19 cellular contexts compared by ENCODE assay signal in genomic region chr16:23771642-23772041, GRCh38. TPM values are rescaled to one million over a fixed set of nuclear protein-coding genes. Genes with fewer than 3 reads are reported as not detected.
DNase-seq lines count a peak whose midpoint lies in the region; ATAC-seq and TF ChIP-seq lines count a peak whose summit lies in the region.
"Had no signal": no experiment of that assay in that cellular context is flagged by ENCODE, and none has a peak within 500 bp of the region (broad histone marks: within the 10 kb centered on the region; RNA-seq: fewer than 3 reads in every experiment).

No MANE protein-coding gene starts in this region.

- no peak overlapping the region for H2BK120ac ChIP-seq in mesendoderm (ENCODE audit: low read depth, low read length)

- WGBS in mammary epithelial cell (ENCODE audit: low coverage, missing lambda C conversion rate) = 0% methylated on average over 1 of the region's 2 CpGs
- WGBS in mesendoderm (ENCODE audit: extremely low coverage, insufficient coverage, low lambda C conversion rate) = no CpG with 5 or more reads among the region's 2 CpGs

- no peak overlapping the region for H4K8ac ChIP-seq in mesendoderm (ENCODE audit: low read depth, low read length)

- H2AFZ ChIP-seq in OCI-LY3 (ENCODE audit: low read depth, low read length) (no peak overlapping the region), mammary epithelial cell (ENCODE audit: low read depth, low read length) (no peak overlapping the region)
- H2AFZ ChIP-seq: PC-9 had no signal

- H3K27me3 Mint-ChIP-seq in stimulated activated naive B cell treated with anti-CD40 and anti-IgM and Interleukin-4, amounts not matched to agents 10 μg/mL and 1 μg/mL and 100 μg/mL, for 72 hours = peaks cover 4 to 5% of the 10 kb centered on the region in 2 donors

- CTCF ChIA-PET in mammary epithelial cell (lab: Charles Lee; ENCODE audit: low non-redundant PET) = no interaction called here

- H3K4me1 ChIP-seq in OCI-LY3 (ENCODE audit: low read length) (peaks cover 11% of the 10 kb centered on the region), mammary epithelial cell (ENCODE audit: insufficient read depth, low read length) (peaks cover 21% of the 10 kb centered on the region), mesendoderm (ENCODE audit: control insufficient read depth, low read depth, low read length) (no peaks in the 10 kb centered on the region)

- intact Hi-C loops in mammary epithelial cell (cut with micrococcal nuclease) = no loop called here

- H2BK15ac ChIP-seq in mesendoderm (replicated peaks; ENCODE audit: low read depth) = no peak overlapping the region

- no TSS peak for BruUV-seq in mammary epithelial cell (replicated peaks; lab: Mats Ljungman, UMichigan)

- no peak overlapping the region for H3K56ac ChIP-seq in mesendoderm (ENCODE audit: low read length)

- H3K4me3 ChIP-seq in OCI-LY3 (ENCODE audit: low read length) (no peak overlapping the region), mammary epithelial cell (replicated peaks in 1 of 3; ENCODE audit: insufficient read depth in 1 of 3, low read depth in 2 of 3, low read length in 3 of 3) (no peak overlapping the region), mesendoderm (ENCODE audit: low read length) (no peak overlapping the region)
- H3K4me3 ChIP-seq: PC-9 had no signal

- H3K9me3 Mint-ChIP-seq in stimulated activated naive B cell treated with anti-CD40 and anti-IgM and Interleukin-4, amounts not matched to agents 10 μg/mL and 1 μg/mL and 100 μg/mL, for 72 hours = no peaks in the 10 kb centered on the region
- H3K9me3 Mint-ChIP-seq: CD8-positive, alpha-beta T cell; HFFc6 had no signal

- in situ Hi-C loops in mammary epithelial cell (cut with MboI; ENCODE audit: low sequenced_read_pairs in 2 of 2) = no loop called here

- no peak overlapping the region for H3K4ac ChIP-seq in mesendoderm (ENCODE audit: low read depth, low read length)

- H4K5ac ChIP-seq in mesendoderm (ENCODE audit: low read length) = no peak overlapping the region

- H3K23ac ChIP-seq in mesendoderm (ENCODE audit: low read length) = no peak overlapping the region

- H3K36me3 ChIP-seq in OCI-LY3 (replicated peaks; ENCODE audit: low read depth, low read length) (no peaks in the 10 kb centered on the region), mammary epithelial cell (ENCODE audit: insufficient read depth, low read length) (no peaks in the 10 kb centered on the region), mesendoderm (ENCODE audit: control insufficient read depth, insufficient read depth, low read length) (no peaks in the 10 kb centered on the region)

- no peak overlapping the region for H3K4me3 Mint-ChIP-seq in stimulated activated naive B cell treated with anti-CD40 and anti-IgM and Interleukin-4, amounts not matched to agents 10 μg/mL and 1 μg/mL and 100 μg/mL, for 72 hours
- H3K4me3 Mint-ChIP-seq: CD8-positive, alpha-beta T cell; HFFc6 had no signal

- no peak overlapping the region for H3K27ac Mint-ChIP-seq in stimulated activated naive B cell treated with anti-CD40 and anti-IgM and Interleukin-4, amounts not matched to agents 10 μg/mL and 1 μg/mL and 100 μg/mL, for 72 hours
- H3K27ac Mint-ChIP-seq: CD8-positive, alpha-beta T cell; HFFc6 had no signal

- no peak overlapping the region for H3K18ac ChIP-seq in mesendoderm (ENCODE audit: low read length)

- TF ChIP-seq CTCF in OCI-LY3 (IDR thresholded peaks at IDR 0.05; ENCODE audit: low read depth, low read length) = no peak
- TF ChIP-seq CTCF in mammary epithelial cell (conservative IDR thresholded peaks at IDR 0.05 in 1 of 2, IDR thresholded peaks at IDR 0.05 in 1 of 2; ENCODE audit: extremely low read depth in 1 of 2, insufficient read depth in 1 of 2, low read depth in 1 of 2, low read length in 2 of 2) = no peak

- peaks cover 7 to 10% of the 10 kb centered on the region in 2 donors for H3K4me1 Mint-ChIP-seq in stimulated activated naive B cell treated with anti-CD40 and anti-IgM and Interleukin-4, amounts not matched to agents 10 μg/mL and 1 μg/mL and 100 μg/mL, for 72 hours

- no peaks in the 10 kb centered on the region for H3K79me2 ChIP-seq in OCI-LY3 (ENCODE audit: low read length)
- H3K79me2 ChIP-seq in mammary epithelial cell (ENCODE audit: insufficient read depth, low read length) = no peaks in the 10 kb centered on the region
- H3K79me2 ChIP-seq in mesendoderm (ENCODE audit: control insufficient read depth, insufficient read depth, low read length) = no peaks in the 10 kb centered on the region

- no peaks in the 10 kb centered on the region for H3K36me3 Mint-ChIP-seq in stimulated activated naive B cell treated with anti-CD40 and anti-IgM and Interleukin-4, amounts not matched to agents 10 μg/mL and 1 μg/mL and 100 μg/mL, for 72 hours
- H3K36me3 Mint-ChIP-seq: CD8-positive, alpha-beta T cell had no signal

- no peak overlapping the region for H3K27ac ChIP-seq in OCI-LY3 (ENCODE audit: low read length)
- H3K27ac ChIP-seq in mammary epithelial cell (ENCODE audit: insufficient read depth, low read depth, low read length) = peak overlapping the region; percentile 80
- H3K27ac ChIP-seq in mesendoderm (ENCODE audit: low read depth, low read length) = no peak overlapping the region
- H3K27ac ChIP-seq: PC-9 had no signal

- DNase-seq in mammary epithelial cell (peak; percentile 89), kidney tubule cell (ENCODE audit: low spot score) (peak; percentile 8), anterior cingulate cortex (lab: John Stamatoyannopoulos, UW) (no peak), mesendoderm (no peak)
- peak; percentile 11 for DNase-seq in stimulated activated naive B cell treated with anti-CD40 and anti-IgM and Interleukin-4, amounts not matched to agents 10 μg/mL and 1 μg/mL and 100 μg/mL, for 72 hours
- no peak for DNase-seq in activated T-cell treated with anti-CD3 and anti-CD28 coated beads, Interleukin-2, amount 50 U/mL, for 1 hour
- DNase-seq: CD8-positive, alpha-beta T cell; DND-41; GDM1; GOT3; HFFc6; MM.1S; NCI-H1436 treated with DMSO at 0.1 percent for 48 hours; NCI-H2081; PC-9; Right ventricle myocardium superior; SK-N-SH had no signal

- peak overlapping the region; percentile 31; the same call in 1 of the 2 replicates for H3K4me2 ChIP-seq in OCI-LY3 (ENCODE audit: low read length)
- peak overlapping the region; percentile 68 for H3K4me2 ChIP-seq in mammary epithelial cell (ENCODE audit: insufficient read depth, low read depth, low read length)
- no peak overlapping the region for H3K4me2 ChIP-seq in mesendoderm (ENCODE audit: low read length)
- H3K4me2 ChIP-seq: PC-9, SK-N-SH had no signal

- peaks cover 7% of the 10 kb centered on the region for H3K27me3 ChIP-seq in OCI-LY3 (ENCODE audit: low read depth, low read length)
- no peaks in the 10 kb centered on the region for H3K27me3 ChIP-seq in mammary epithelial cell (ENCODE audit: insufficient read depth, low read length)
- H3K27me3 ChIP-seq in mesendoderm (ENCODE audit: insufficient read depth, low read length, poor library complexity) = no peaks in the 10 kb centered on the region

- peak; percentile 95 to 99 for ATAC-seq in stimulated activated naive B cell treated with anti-CD40 and anti-IgM and Interleukin-4, amounts not matched to agents 10 μg/mL and 1 μg/mL and 100 μg/mL, for 72 hours (replicated peaks)
- ATAC-seq: CD8-positive, alpha-beta T cell had no signal

- H3K9ac ChIP-seq in OCI-LY3 (ENCODE audit: low read length) (no peak overlapping the region), mammary epithelial cell (ENCODE audit: insufficient read depth, low read length) (peak overlapping the region; percentile 8), mesendoderm (ENCODE audit: low read length) (no peak overlapping the region)
- H3K9ac ChIP-seq: SK-N-SH had no signal

- dilution Hi-C loops in mammary epithelial cell (cut with HindIII; ENCODE audit: low sequenced_read_pairs) = no loop called here

- no peak overlapping the region for H2BK5ac ChIP-seq in mesendoderm (ENCODE audit: low read length)

- no peaks in the 10 kb centered on the region for H3K79me1 ChIP-seq in mesendoderm (ENCODE audit: low read length)

- no peaks in the 10 kb centered on the region for H4K20me1 ChIP-seq in OCI-LY3 (ENCODE audit: insufficient read depth, low read length)
- H4K20me1 ChIP-seq in mammary epithelial cell (ENCODE audit: insufficient read depth, low read length) = no peaks in the 10 kb centered on the region

- no peak overlapping the region for H2AK5ac ChIP-seq in mesendoderm (ENCODE audit: low read length)

- H3K9me3 ChIP-seq in OCI-LY3 (ENCODE audit: insufficient read depth, low read length) (no peaks in the 10 kb centered on the region), mammary epithelial cell (replicated peaks; ENCODE audit: insufficient read depth, low read length) (no peaks in the 10 kb centered on the region)
- H3K9me3 ChIP-seq: SK-N-SH had no signal

RNA-seq across cellular contexts. Expression of gene CHP2, which starts 16.8 kb away (rescaled TPM):
- total RNA-seq in mammary epithelial cell = not detected
- not detected for polyA plus RNA-seq in mammary epithelial cell
- not detected for polyA minus RNA-seq in mammary epithelial cell
- 0.04 TPM for polyA plus RNA-seq in mesendoderm (2013, experiment 1 of 2)
- polyA plus RNA-seq in mesendoderm (2013, experiment 2 of 2) = 0.08 TPM
- total RNA-seq: CD8-positive, alpha-beta T cell; HFFc6; PC-9; Right ventricle myocardium superior had no signal
- polyA plus RNA-seq: BJ, SK-N-SH had no signal

RNA-seq across cellular contexts. Expression of gene ERN2, which starts 58.6 kb away (rescaled TPM):
- total RNA-seq in mammary epithelial cell = not detected
- polyA plus RNA-seq in mammary epithelial cell = 0.06 TPM
- not detected for polyA minus RNA-seq in mammary epithelial cell
- 0.13 TPM for polyA plus RNA-seq in mesendoderm (2013, experiment 1 of 2)
- polyA plus RNA-seq in mesendoderm (2013, experiment 2 of 2) = 0.11 TPM
- total RNA-seq: CD8-positive, alpha-beta T cell; HFFc6; Right ventricle myocardium superior had no signal

Comparison
In these comparisons a context has a peak if more than half of its experiments do, and no peak if none do; other contexts are left out.
1. DNase-seq: peak in mammary epithelial cell (single experiment), kidney tubule cell (single experiment) and stimulated activated naive B cell treated with anti-CD40 and anti-IgM and Interleukin-4, amounts not matched to agents 10 μg/mL and 1 μg/mL and 100 μg/mL, for 72 hours (single experiment); none in anterior cingulate cortex (0 of 58), mesendoderm (single experiment) and activated T-cell treated with anti-CD3 and anti-CD28 coated beads, Interleukin-2, amount 50 U/mL, for 1 hour (single experiment).